Comparison of ENCODE assay signal across 18 cellular contexts in the genomic region with DNA sequence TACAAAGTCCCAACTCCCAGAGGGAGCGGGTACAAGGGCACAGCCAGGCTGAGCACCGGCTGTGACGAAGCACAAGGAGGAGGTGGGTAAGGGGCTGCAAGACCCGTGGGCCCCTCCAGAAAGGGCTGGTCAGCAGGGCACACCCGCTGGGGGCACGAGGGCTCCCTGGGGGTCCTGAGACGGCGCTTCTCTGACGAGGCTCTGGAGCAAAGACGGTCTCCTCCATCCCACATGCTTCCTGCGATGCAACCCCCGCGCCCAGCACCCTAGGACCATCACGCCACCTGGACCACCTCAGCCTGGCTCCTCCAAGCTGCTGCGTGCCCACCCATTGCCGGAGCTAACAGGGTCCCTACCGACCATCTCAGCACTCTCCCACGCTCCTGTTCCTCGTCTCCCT.
"Had no signal": no experiment of that assay in that cellular context is flagged by ENCODE, and none has a peak within 500 bp of the region (broad histone marks: within the 10 kb centered on the region; RNA-seq: fewer than 3 reads in every experiment).

No MANE protein-coding gene starts in this region.

- H3K27me3 ChIP-seq: gastroesophageal sphincter, vagina had no signal

- H3K36me3 Mint-ChIP-seq: type B pancreatic cell had no signal

- H3K27ac ChIP-seq: epithelial cell of prostate, gastroesophageal sphincter, thoracic aorta, vagina had no signal

- DNase-seq: activated B cell treated with CpG ODN at 0.5 μM for 24 hours; activated CD4-positive, alpha-beta T cell treated with anti-CD3 and anti-CD28 coated beads for 36 hours; activated CD4-positive, alpha-beta T cell treated with anti-CD3 and anti-CD28 coated beads, Interleukin-2, amount 50 U/mL, for 48 hours; activated gamma-delta T cell; activated naive CD4-positive, alpha-beta T cell treated with anti-CD3 and anti-CD28 coated beads, Interleukin-2, amount 50 U/mL, for 16 hours; aorta; head of caudate nucleus; islet precursor cell; left cardiac atrium; stimulated activated CD4-positive, alpha-beta T cell treated with anti-CD3 and anti-CD28 coated beads, Interleukin-2, amount 100 ng/mL, for 48 hours; stimulated activated CD8-positive, alpha-beta memory T cell treated with anti-CD3 and anti-CD28 coated beads, Interleukin-4, amount 100 ng/mL, for 48 hours; stimulated activated naive B cell treated with anti-CD40 and anti-IgM and Interleukin-4, amounts not matched to agents 10 μg/mL and 1 μg/mL and 100 μg/mL, for 72 hours had no signal

- H3K36me3 ChIP-seq: thoracic aorta had no signal

- H3K9me3 Mint-ChIP-seq: activated B cell treated with CpG ODN at 0.5 μM for 24 hours; brain; stimulated activated naive B cell treated with anti-CD40 and anti-IgM and Interleukin-4, amounts not matched to agents 10 μg/mL and 1 μg/mL and 100 μg/mL, for 72 hours; type B pancreatic cell had no signal

- H3K9me3 ChIP-seq: gastroesophageal sphincter, thoracic aorta, vagina had no signal

- H3K27me3 Mint-ChIP-seq: activated B cell treated with CpG ODN at 0.5 μM for 24 hours; activated CD4-positive, alpha-beta T cell treated with anti-CD3 and anti-CD28 coated beads for 36 hours; stimulated activated naive B cell treated with anti-CD40 and anti-IgM and Interleukin-4, amounts not matched to agents 10 μg/mL and 1 μg/mL and 100 μg/mL, for 72 hours; type B pancreatic cell had no signal

- ATAC-seq: activated CD4-positive, alpha-beta T cell treated with anti-CD3 and anti-CD28 coated beads for 36 hours; gastroesophageal sphincter; left cardiac atrium; stimulated activated naive B cell treated with anti-CD40 and anti-IgM and Interleukin-4, amounts not matched to agents 10 μg/mL and 1 μg/mL and 100 μg/mL, for 72 hours had no signal

- H3K27ac Mint-ChIP-seq: activated B cell treated with CpG ODN at 0.5 μM for 24 hours; stimulated activated naive B cell treated with anti-CD40 and anti-IgM and Interleukin-4, amounts not matched to agents 10 μg/mL and 1 μg/mL and 100 μg/mL, for 72 hours; type B pancreatic cell had no signal

- H3K4me3 Mint-ChIP-seq: activated B cell treated with CpG ODN at 0.5 μM for 24 hours; activated CD4-positive, alpha-beta T cell treated with anti-CD3 and anti-CD28 coated beads for 36 hours; brain; stimulated activated naive B cell treated with anti-CD40 and anti-IgM and Interleukin-4, amounts not matched to agents 10 μg/mL and 1 μg/mL and 100 μg/mL, for 72 hours; type B pancreatic cell had no signal

- H3K4me3 ChIP-seq: gastroesophageal sphincter, thoracic aorta, vagina had no signal
